In the genomic region with DNA sequence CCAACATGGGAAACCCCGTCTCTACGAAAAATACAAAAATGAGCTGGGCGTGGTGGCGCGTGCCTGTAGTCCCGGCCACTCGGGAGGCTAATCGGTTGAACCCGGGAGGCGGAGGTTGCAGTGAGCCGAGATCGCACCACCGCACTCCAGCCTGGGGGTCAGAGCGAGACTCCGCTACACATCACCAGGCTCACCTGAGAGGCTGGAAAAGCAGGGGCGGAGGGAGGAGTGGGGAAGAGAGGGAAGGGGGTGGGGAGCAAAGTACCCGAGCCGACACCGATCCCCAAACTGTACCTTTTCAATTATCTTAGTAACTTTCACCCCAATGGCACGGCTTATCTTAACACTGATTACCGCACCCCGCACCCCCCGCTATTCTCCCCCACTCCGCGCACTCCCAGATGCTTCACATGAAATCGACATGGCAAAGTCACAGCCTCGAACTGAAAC, we compare ENCODE assay signal across 9 cellular contexts. TPM values are rescaled to one million over a fixed set of nuclear protein-coding genes. Genes with fewer than 3 reads are reported as not detected.
DNase-seq lines count a peak whose midpoint lies in the region; ATAC-seq, FAIRE-seq and TF ChIP-seq lines count a peak whose summit lies in the region.
"Had no signal": no experiment of that assay in that cellular context is flagged by ENCODE, and none has a peak within 500 bp of the region (broad histone marks: within the 10 kb centered on the region; RNA-seq: fewer than 3 reads in every experiment).

No MANE protein-coding gene starts in this region.

- 0 out of 2 replicates have a peak overlapping the region, but pooled peaks have one; percentile 31 for H3K9ac ChIP-seq in HUES64 (ENCODE audit: low read depth, low read length)
- no peak overlapping the region for H3K9ac ChIP-seq in iPS-18a (ENCODE audit: low read length)

- no peak for ATAC-seq in stimulated activated effector memory CD8-positive, alpha-beta T cell treated with anti-CD3 and anti-CD28 coated beads, Interleukin-12 subunit alpha, Interleukin-12 subunit beta, amount 100 ng/mL, for 72 hours

- WGBS in HUES64, result 57% methylated on average over 26 of the region's 27 CpGs

- no peak for DNase-seq in activated naive CD8-positive, alpha-beta T cell treated with anti-CD3 and anti-CD28 coated beads for 36 hours
- DNase-seq in stimulated activated effector memory CD8-positive, alpha-beta T cell treated with anti-CD3 and anti-CD28 coated beads, Interleukin-12 subunit alpha, Interleukin-12 subunit beta, amount 100 ng/mL, for 72 hours (ENCODE audit: low spot score in 2 of 2), result no peak
- DNase-seq in hypothalamus (lab: John Stamatoyannopoulos, UW) (no peak), NOMO-1 treated with DMSO at 0.1 percent for 48 hours (lab: John Stamatoyannopoulos, UW; ENCODE audit: unreplicated experiment) (no peak), T1000 (lab: John Stamatoyannopoulos, UW) (no peak), GM12892 (ENCODE audit: insufficient read length) (no peak)

- H3K36me3 Mint-ChIP-seq in activated naive CD8-positive, alpha-beta T cell treated with anti-CD3 and anti-CD28 coated beads for 36 hours, result no peaks in the 10 kb centered on the region
- H3K36me3 Mint-ChIP-seq in stimulated activated effector memory CD8-positive, alpha-beta T cell treated with anti-CD3 and anti-CD28 coated beads, Interleukin-12 subunit alpha, Interleukin-12 subunit beta, amount 100 ng/mL, for 72 hours, result no peaks in the 10 kb centered on the region

- H3K9me3 Mint-ChIP-seq in activated naive CD8-positive, alpha-beta T cell treated with anti-CD3 and anti-CD28 coated beads for 36 hours, result no peaks in the 10 kb centered on the region
- H3K9me3 Mint-ChIP-seq in stimulated activated effector memory CD8-positive, alpha-beta T cell treated with anti-CD3 and anti-CD28 coated beads, Interleukin-12 subunit alpha, Interleukin-12 subunit beta, amount 100 ng/mL, for 72 hours, result no peaks in the 10 kb centered on the region

- H3K27ac Mint-ChIP-seq in activated naive CD8-positive, alpha-beta T cell treated with anti-CD3 and anti-CD28 coated beads for 36 hours, result no peak overlapping the region
- peak overlapping the region; percentile 34 for H3K27ac Mint-ChIP-seq in stimulated activated effector memory CD8-positive, alpha-beta T cell treated with anti-CD3 and anti-CD28 coated beads, Interleukin-12 subunit alpha, Interleukin-12 subunit beta, amount 100 ng/mL, for 72 hours

- H3K27ac ChIP-seq in HUES64 (ENCODE audit: low read depth, low read length) (no peak overlapping the region), iPS-18a (ENCODE audit: low read length) (no peak overlapping the region)

- H3K9me3 ChIP-seq in HUES64 (ENCODE audit: insufficient read depth, low read depth, low read length) (no peaks in the 10 kb centered on the region), iPS-18a (ENCODE audit: control insufficient read depth, low read depth, low read length) (no peaks in the 10 kb centered on the region)

- peaks cover 44% of the 10 kb centered on the region for H3K27me3 Mint-ChIP-seq in activated naive CD8-positive, alpha-beta T cell treated with anti-CD3 and anti-CD28 coated beads for 36 hours

- peak overlapping the region; percentile 72 for H3K4me3 Mint-ChIP-seq in activated naive CD8-positive, alpha-beta T cell treated with anti-CD3 and anti-CD28 coated beads for 36 hours
- peak overlapping the region; percentile 55 for H3K4me3 Mint-ChIP-seq in stimulated activated effector memory CD8-positive, alpha-beta T cell treated with anti-CD3 and anti-CD28 coated beads, Interleukin-12 subunit alpha, Interleukin-12 subunit beta, amount 100 ng/mL, for 72 hours

- TF ChIP-seq POLR2A in GM12892 (IDR thresholded peaks at IDR 0.05; ENCODE audit: low read depth, low read length), result no peak

- H3K4me1 ChIP-seq in HUES64 (ENCODE audit: insufficient read depth, low read length) (no peaks in the 10 kb centered on the region), iPS-18a (ENCODE audit: control insufficient read depth, low read depth, low read length) (no peaks in the 10 kb centered on the region)

- H3K36me3 ChIP-seq in HUES64 (ENCODE audit: insufficient read depth, low read length) (no peaks in the 10 kb centered on the region), iPS-18a (ENCODE audit: control insufficient read depth, low read depth, low read length) (no peaks in the 10 kb centered on the region)

- FAIRE-seq in GM12892 (lab: Jason Lieb, UNC), result no peak

- H3K27me3 ChIP-seq in HUES64 (ENCODE audit: insufficient read depth, low read length), result peaks cover 5% of the 10 kb centered on the region; the same call in 1 of the 2 replicates
- H3K27me3 ChIP-seq in iPS-18a (ENCODE audit: control insufficient read depth, insufficient read depth, low read length), result peaks cover 6% of the 10 kb centered on the region

- H3K4me3 ChIP-seq in HUES64 (ENCODE audit: low read length) (peak overlapping the region; percentile 61), iPS-18a (ENCODE audit: low read length) (peak overlapping the region; percentile 57)

- H3K4me1 Mint-ChIP-seq in activated naive CD8-positive, alpha-beta T cell treated with anti-CD3 and anti-CD28 coated beads for 36 hours, result no peaks in the 10 kb centered on the region
- H3K4me1 Mint-ChIP-seq in stimulated activated effector memory CD8-positive, alpha-beta T cell treated with anti-CD3 and anti-CD28 coated beads, Interleukin-12 subunit alpha, Interleukin-12 subunit beta, amount 100 ng/mL, for 72 hours, result no peaks in the 10 kb centered on the region

RNA-seq across cellular contexts. Expression of gene SYNM, which starts 46.4 kb away (rescaled TPM):
- polyA plus RNA-seq in HUES64 (2013, experiment 1 of 2), result 1.2 TPM
- 1.5 TPM for polyA plus RNA-seq in HUES64 (2013, experiment 2 of 2)
- under 1 TPM; 0.12 to 0.14 TPM for total RNA-seq in activated naive CD8-positive, alpha-beta T cell treated with anti-CD3 and anti-CD28 coated beads for 36 hours
- 0.23 TPM for polyA plus RNA-seq in GM12892 (2012; ENCODE audit: missing spikeins)

RNA-seq across cellular contexts. Expression of gene PGPEP1L, which starts 50.9 kb away (rescaled TPM):
- polyA plus RNA-seq in HUES64 (2013, experiment 1 of 2), result not detected
- not detected for polyA plus RNA-seq in HUES64 (2013, experiment 2 of 2)
- total RNA-seq in activated naive CD8-positive, alpha-beta T cell treated with anti-CD3 and anti-CD28 coated beads for 36 hours, result not detected
- not detected for polyA plus RNA-seq in GM12892 (2012; ENCODE audit: missing spikeins)
- total RNA-seq: activated CD8-positive, alpha-beta memory T cell treated with anti-CD3 and anti-CD28 coated beads for 36 hours had no signal
